Comparison of ENCODE assay signal across 8 cellular contexts in the genomic region with DNA sequence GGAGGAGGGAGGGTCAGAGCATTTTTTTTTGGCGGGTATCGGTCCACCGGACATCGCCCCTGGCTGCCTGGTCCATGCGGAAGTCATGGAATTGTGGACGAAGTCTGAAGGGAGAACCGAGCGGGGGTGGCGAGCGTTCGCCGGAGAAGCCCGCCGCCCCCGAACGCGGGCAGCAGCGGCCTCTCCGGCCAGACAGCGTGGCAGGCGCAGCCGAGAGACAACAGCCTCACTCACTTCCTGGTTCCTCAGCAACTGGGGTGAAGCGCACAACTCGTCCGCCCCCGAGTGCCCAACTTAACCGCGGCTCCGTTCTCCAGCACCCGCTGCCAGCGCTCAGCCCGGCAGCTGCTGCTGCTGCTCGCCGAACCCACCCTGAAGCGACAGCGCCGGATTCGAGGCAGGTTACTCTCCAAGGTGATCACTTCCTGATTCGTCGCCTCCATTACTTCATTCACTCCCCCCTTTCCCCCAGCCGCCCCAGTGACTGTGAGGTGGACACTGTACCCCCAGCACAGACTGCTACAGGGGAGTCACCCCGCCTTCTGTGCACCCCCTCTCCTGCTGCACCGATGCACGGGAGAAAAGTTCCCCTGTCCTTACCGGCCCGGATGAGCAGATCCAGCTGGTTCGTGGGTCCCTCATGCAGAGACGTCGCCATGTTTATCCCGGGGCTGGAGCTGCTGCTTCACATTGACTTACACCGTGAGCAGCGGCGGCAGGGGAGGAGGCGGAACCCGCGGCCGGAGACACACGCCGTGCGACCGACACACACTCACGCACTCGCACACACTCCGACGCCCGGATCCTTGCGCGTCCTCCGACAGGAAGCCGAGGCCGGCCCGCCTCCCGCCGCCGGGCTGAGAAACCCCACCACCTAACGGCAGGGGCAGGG.
DNase-seq lines count a peak whose midpoint lies in the region; ATAC-seq and TF ChIP-seq lines count a peak whose summit lies in the region.

No MANE protein-coding gene starts in this region.

- in situ Hi-C loops in ACHN (cut with HindIII; ENCODE audit: low pct_ligation_motif_present, low pct_unique_long_range_greater_than_20kb, low sequenced_read_pairs), result no loop called here

- H3K4me3 ChIP-seq in WI38 (ENCODE audit: low read depth, low read length) (peak overlapping the region; percentile 87), cardiac fibroblast (replicated peaks in 1 of 2; ENCODE audit: low read depth in 2 of 2, low read length in 2 of 2) (peak overlapping the region; percentile 90 to 97)

- TF ChIP-seq CTCF in WI38 (IDR thresholded peaks at IDR 0.05; ENCODE audit: low read depth, low read length) (0 out of 2 replicates have a peak, but pooled peaks have one; percentile 6), cardiac fibroblast (IDR thresholded peaks at IDR 0.05; ENCODE audit: low read depth, low read length) (peak; percentile 15)

- ATAC-seq in GM18520 (IDR thresholded peaks at IDR 0.05; ENCODE audit: unreplicated experiment) (peak; percentile 38), HG03060 (IDR thresholded peaks at IDR 0.05; ENCODE audit: low read depth, unreplicated experiment) (peak; percentile 30)

- DNase-seq in ACHN (peak; percentile 64), NCI-H2171 (lab: John Stamatoyannopoulos, UW) (peak; percentile 72), cardiac fibroblast (ENCODE audit: low read depth in 2 of 2) (peak; percentile 90 to 96), islet precursor cell (peak; percentile 96)
- peak; percentile 80 for DNase-seq in stimulated activated CD4-positive, alpha-beta T cell treated with anti-CD3 and anti-CD28 coated beads, Interleukin-12 subunit alpha, Interleukin-12 subunit beta, amount 100 ng/mL, for 4 hours

Comparison
In these comparisons a context has a peak if more than half of its experiments do, and no peak if none do; other contexts are left out.
1. Peak in every context shown above with its lines: DNase-seq, ATAC-seq and H3K4me3 ChIP-seq.